Comparison of ENCODE assay signal across 23 cellular contexts in the genomic region with DNA sequence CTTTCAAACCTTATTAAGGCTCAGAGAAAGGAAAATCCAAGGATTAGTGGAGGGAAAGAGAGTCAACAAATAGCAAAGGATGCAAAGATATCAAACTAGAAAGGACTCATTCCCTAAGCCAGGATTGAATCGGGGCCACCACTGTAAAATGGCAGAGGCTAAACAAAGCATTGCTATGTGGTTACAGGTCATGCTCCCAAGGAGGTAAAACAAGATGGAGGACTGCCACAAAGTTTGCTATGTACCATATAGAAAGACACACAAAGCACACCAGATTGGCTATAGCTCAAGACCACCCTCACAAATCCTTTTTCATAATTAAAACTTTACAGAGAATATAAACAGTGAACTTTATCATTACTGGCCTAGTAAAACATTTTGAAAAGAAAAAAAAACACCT. TPM values are rescaled to one million over a fixed set of nuclear protein-coding genes. Genes with fewer than 3 reads are reported as not detected.
DNase-seq lines count a peak whose midpoint lies in the region; ATAC-seq, FAIRE-seq and TF ChIP-seq lines count a peak whose summit lies in the region.
"Had no signal": no experiment of that assay in that cellular context is flagged by ENCODE, and none has a peak within 500 bp of the region (broad histone marks: within the 10 kb centered on the region; RNA-seq: fewer than 3 reads in every experiment).

No MANE protein-coding gene starts in this region.

- no peaks in the 10 kb centered on the region for H3K79me1 ChIP-seq in H1 (ENCODE audit: low read depth, low read length)

- TF ChIP-seq CTCF in D721Med (IDR thresholded peaks at IDR 0.05; ENCODE audit: insufficient read depth, missing control alignments) (no peak), H1 (IDR thresholded peaks at IDR 0.05; ENCODE audit: control extremely low read depth in 1 of 3, insufficient read depth in 1 of 3, low read depth in 1 of 3, low read length in 3 of 3) (no peak)

- H3K36me3 Mint-ChIP-seq in T-helper 2 cell treated with Interferon-gamma antibody and Interleukin-4, amounts not matched to agents 5 μg/mL and 100 μg/mL, for 36 hours (ENCODE audit: low read depth): no peaks in the 10 kb centered on the region
- no peaks in the 10 kb centered on the region for H3K36me3 Mint-ChIP-seq in activated naive CD4-positive, alpha-beta T cell treated with anti-CD3 and anti-CD28 coated beads, Interleukin-2, amount 50 U/mL, for 72 hours
- H3K36me3 Mint-ChIP-seq: CD14-positive monocyte; CD4-positive, alpha-beta memory T cell; IgD-negative memory B cell had no signal

- no peak for TF ChIP-seq RAD21 in H1 (IDR thresholded peaks at IDR 0.05 in 1 of 2, conservative IDR thresholded peaks at IDR 0.05 in 1 of 2; ENCODE audit: low read depth in 2 of 2, low read length in 2 of 2)

- CTCF ChIA-PET in H1 (lab: Charles Lee; ENCODE audit: partially characterized antibody): interaction anchor here (0.6 to 1.5 kb wide), 3 partner anchors 8 to 82 kb away, joined by 3 to 4 read pairs (median 3); no protein-coding TSS in a partner anchor

- H2AFZ ChIP-seq in H1 (ENCODE audit: low read length): no peak overlapping the region
- H2AFZ ChIP-seq: GM23338 had no signal

- H3K27me3 ChIP-seq in H1 (replicated peaks in 1 of 4; ENCODE audit: control insufficient read depth in 3 of 4, extremely low read depth in 1 of 4, insufficient read depth in 3 of 4, low read length in 3 of 4): no peaks in the 10 kb centered on the region

- no peak overlapping the region for H3K18ac ChIP-seq in H1 (ENCODE audit: extremely low read depth, low read length)

- WGBS in H1 (ENCODE audit: extremely low coverage in 1 of 2, insufficient coverage in 1 of 2, insufficient read length in 1 of 2, insufficient replicate concordance in 2 of 2, low coverage in 1 of 2, low lambda C conversion rate in 2 of 2, missing lambda C conversion rate in 1 of 2), 2 experiments: 100% methylated on average over 1 of the region's 1 CpG; no CpG with 5 or more reads in 1 of the 2 experiments

- no peaks in the 10 kb centered on the region for H3K27me3 Mint-ChIP-seq in T-helper 2 cell treated with Interferon-gamma antibody and Interleukin-4, amounts not matched to agents 5 μg/mL and 100 μg/mL, for 36 hours (ENCODE audit: low read depth)

- H3K23me2 ChIP-seq in H1 (ENCODE audit: low read depth, low read length): no peaks in the 10 kb centered on the region

- TF ChIP-seq POLR2A in H1 (IDR thresholded peaks at IDR 0.05; ENCODE audit: control extremely low read depth in 1 of 2, low read depth in 2 of 2, low read length in 2 of 2): no peak

- H3K9ac ChIP-seq in H1 (replicated peaks in 1 of 4; ENCODE audit: extremely low read depth in 1 of 4, low read depth in 3 of 4, low read length in 3 of 4): no peak overlapping the region
- H3K9ac ChIP-seq: BLaER1 had no signal

- H3K4me3 Mint-ChIP-seq in T-helper 2 cell treated with Interferon-gamma antibody and Interleukin-4, amounts not matched to agents 5 μg/mL and 100 μg/mL, for 36 hours: peak overlapping the region; percentile 57
- H3K4me3 Mint-ChIP-seq: CD14-positive monocyte, GM23338, HFFc6, IgD-negative memory B cell had no signal

- no peak overlapping the region for H2BK120ac ChIP-seq in H1 (replicated peaks; ENCODE audit: low read depth, low read length)

- H3K4me2 ChIP-seq in H1 (ENCODE audit: insufficient read depth in 1 of 2, low read depth in 2 of 2, low read length in 2 of 2): no peak overlapping the region
- H3K4me2 ChIP-seq: BLaER1, GM23338 had no signal

- no peak overlapping the region for H3K23ac ChIP-seq in H1 (ENCODE audit: insufficient read length)

- H2BK15ac ChIP-seq in H1 (ENCODE audit: low read length): no peak overlapping the region

- no peaks in the 10 kb centered on the region for H3K79me2 ChIP-seq in H1 (ENCODE audit: control insufficient read depth in 1 of 2, insufficient read depth in 2 of 2, low read length in 2 of 2)

- H3K14ac ChIP-seq in H1 (ENCODE audit: insufficient read length): no peak overlapping the region

- no peak overlapping the region for H2AK5ac ChIP-seq in H1 (ENCODE audit: low read depth, low read length)

- no peak overlapping the region for H4K5ac ChIP-seq in H1 (ENCODE audit: insufficient read length, low read depth, low read length)

- no peak for TF ChIP-seq EP300 in H1 (IDR thresholded peaks at IDR 0.05; ENCODE audit: borderline replicate concordance in 1 of 2, low read depth in 2 of 2, low read length in 2 of 2)

- peak overlapping the region; percentile 40 for H4K91ac ChIP-seq in H1 (replicated peaks; ENCODE audit: insufficient read length, low read length)

- DNase-seq in T-helper 2 cell treated with Interferon-gamma antibody and Interleukin-4, amounts not matched to agents 5 μg/mL and 100 μg/mL, for 36 hours (ENCODE audit: low spot score): no peak
- DNase-seq in T-helper 2 cell: no peak
- DNase-seq in D721Med (ENCODE audit: insufficient read length, low spot score): no peak
- peak; percentile 39 for DNase-seq in NCI-H82 (lab: John Stamatoyannopoulos, UW)
- DNase-seq in H1 (ENCODE audit: low read depth in 1 of 2, low spot score in 2 of 2): no peak
- no peak for DNase-seq in DMS53 (lab: John Stamatoyannopoulos, UW)
- no peak for DNase-seq in activated naive CD4-positive, alpha-beta T cell treated with anti-CD3 and anti-CD28 coated beads, Interleukin-2, amount 50 U/mL, for 72 hours (ENCODE audit: low spot score in 2 of 2)
- DNase-seq: 8988T; CD4-positive, alpha-beta memory T cell; DND-41; EL; H7; HFFc6 had no signal

- no peak overlapping the region for H2BK5ac ChIP-seq in H1 (ENCODE audit: low read depth, low read length)

- H3K4me1 ChIP-seq in H1 (replicated peaks in 1 of 4; ENCODE audit: control insufficient read depth in 3 of 4, insufficient read depth in 4 of 4, low read length in 3 of 4): peaks cover 0 to 2% (median 0%) of the 10 kb centered on the region in 4 experiments; a peak in 1 of 7 replicates
- H3K4me1 ChIP-seq: BLaER1 had no signal

- H3K27ac ChIP-seq in H1 (ENCODE audit: low read depth, low read length): no peak overlapping the region
- H3K27ac ChIP-seq: BLaER1 had no signal

- POLR2A ChIA-PET in H1 (lab: Charles Lee; ENCODE audit: partially characterized antibody): interaction anchor here (0.7 kb wide), 1 partner anchor 865 kb away, joined by 3 read pairs; no protein-coding TSS in a partner anchor

- FAIRE-seq in D721Med (lab: Jason Lieb, UNC) (peak; percentile 86), H1 (lab: Jason Lieb, UNC) (no peak)
- FAIRE-seq: GM12878, HTR-8/SVneo had no signal

- H2BK20ac ChIP-seq in H1 (ENCODE audit: low read length): no peak overlapping the region

- no peaks in the 10 kb centered on the region for H3K36me3 ChIP-seq in H1 (ENCODE audit: control insufficient read depth in 2 of 4, insufficient read depth in 4 of 4, low read length in 3 of 4)
- H3K36me3 ChIP-seq: BLaER1 had no signal

- H3K27ac Mint-ChIP-seq in T-helper 2 cell treated with Interferon-gamma antibody and Interleukin-4, amounts not matched to agents 5 μg/mL and 100 μg/mL, for 36 hours: no peak overlapping the region
- no peak overlapping the region for H3K27ac Mint-ChIP-seq in activated naive CD4-positive, alpha-beta T cell treated with anti-CD3 and anti-CD28 coated beads, Interleukin-2, amount 50 U/mL, for 72 hours
- H3K27ac Mint-ChIP-seq: CD14-positive monocyte; CD4-positive, alpha-beta memory T cell; GM23338; HFFc6; IgD-negative memory B cell had no signal

- H3K4me1 Mint-ChIP-seq in T-helper 2 cell treated with Interferon-gamma antibody and Interleukin-4, amounts not matched to agents 5 μg/mL and 100 μg/mL, for 36 hours (ENCODE audit: low read depth): no peaks in the 10 kb centered on the region
- H3K4me1 Mint-ChIP-seq: CD14-positive monocyte; CD4-positive, alpha-beta memory T cell; GM23338; IgD-negative memory B cell had no signal

- no peak for ATAC-seq in activated naive CD4-positive, alpha-beta T cell treated with anti-CD3 and anti-CD28 coated beads, Interleukin-2, amount 50 U/mL, for 72 hours
- ATAC-seq: GM12878, GM23338, HCT116 had no signal

- no peak overlapping the region for H3K56ac ChIP-seq in H1 (replicated peaks; ENCODE audit: insufficient read length, low read depth, low read length)

- H4K20me1 ChIP-seq in H1 (replicated peaks in 1 of 2; ENCODE audit: control insufficient read depth in 1 of 2, insufficient read depth in 2 of 2, low read length in 2 of 2): no peaks in the 10 kb centered on the region
- H4K20me1 ChIP-seq: BLaER1 had no signal

- no peak overlapping the region for H3K4ac ChIP-seq in H1 (replicated peaks; ENCODE audit: insufficient read length, low read depth, low read length)

- H4K8ac ChIP-seq in H1 (ENCODE audit: extremely low read depth, insufficient read depth, low read length): no peak overlapping the region

- no peak overlapping the region for H3K4me3 ChIP-seq in H1 (ENCODE audit: extremely low read depth in 1 of 4, insufficient read depth in 2 of 4, low read depth in 3 of 4, low read length in 4 of 4)
- H3K4me3 ChIP-seq: BLaER1, GM12878, GM23338 had no signal

- no peak overlapping the region for H2BK12ac ChIP-seq in H1 (ENCODE audit: low read depth, low read length)

- no peaks in the 10 kb centered on the region for H3K9me3 Mint-ChIP-seq in T-helper 2 cell treated with Interferon-gamma antibody and Interleukin-4, amounts not matched to agents 5 μg/mL and 100 μg/mL, for 36 hours
- no peaks in the 10 kb centered on the region for H3K9me3 Mint-ChIP-seq in activated naive CD4-positive, alpha-beta T cell treated with anti-CD3 and anti-CD28 coated beads, Interleukin-2, amount 50 U/mL, for 72 hours
- H3K9me3 Mint-ChIP-seq: CD4-positive, alpha-beta memory T cell; GM23338; IgD-negative memory B cell had no signal

- 0 out of 4 replicates have a peak, but pooled peaks cover 0 to 3% of the 10 kb centered on the region in 2 experiments for H3K9me3 ChIP-seq in H1 (ENCODE audit: insufficient read depth in 2 of 2, low read depth in 1 of 2, low read length in 1 of 2)
- H3K9me3 ChIP-seq: BLaER1 had no signal

TF ChIP-seq in H1, 55 proteins besides CTCF, POLR2A, EP300 and RAD21:
- TF ChIP-seq ZNF274 (IDR thresholded peaks at IDR 0.05; ENCODE audit: borderline replicate concordance, extremely low read depth, low read length): no peak
TF ChIP-seq in H1: peak in this region for 0.

RNA-seq across cellular contexts. Expression of a gene that starts 25.9 kb away (rescaled TPM):
- total RNA-seq in H1 (2021; fragmentation: NEBNext Ultra II Directional; extraction: Animal tissue kit (Norgen Biotek cat#: 25700)): 0.09 TPM in 1 of 2 replicates, not detected in the other
- 0.03 TPM in 1 of 2 replicates, not detected in the other for polyA plus RNA-seq in H1 (2011; rRNA removed)
- not detected for polyA plus RNA-seq in H1 (2011; cell fraction: cytosol; rRNA removed)
- polyA plus RNA-seq in H1 (2011; cell fraction: nucleus; rRNA removed): not detected
- polyA plus RNA-seq in H1 (2012, experiment 1 of 2): not detected in 4 replicates
- not detected for polyA plus RNA-seq in H1 (2012, experiment 2 of 2)
- polyA plus RNA-seq in H1 (2013, experiment 1 of 2): not detected
- polyA plus RNA-seq in H1 (2013, experiment 2 of 2): not detected
- polyA minus RNA-seq in H1 (2011; rRNA and poly(A)+ RNA removed): not detected in 2 replicates
- not detected for polyA minus RNA-seq in H1 (2011; cell fraction: cytosol; rRNA and poly(A)+ RNA removed)
- polyA minus RNA-seq in H1 (2011; cell fraction: nucleus; rRNA and poly(A)+ RNA removed): not detected
- total RNA-seq in activated naive CD4-positive, alpha-beta T cell treated with anti-CD3 and anti-CD28 coated beads, Interleukin-2, amount 50 U/mL, for 72 hours: not detected
- total RNA-seq: A673; CD4-positive, alpha-beta memory T cell; G401; H7; HFFc6 had no signal
- polyA plus RNA-seq: AG04450; CD14-positive monocyte; CD4-positive, alpha-beta memory T cell; GM23338; IgD-negative memory B cell had no signal
